In the genomic region with DNA sequence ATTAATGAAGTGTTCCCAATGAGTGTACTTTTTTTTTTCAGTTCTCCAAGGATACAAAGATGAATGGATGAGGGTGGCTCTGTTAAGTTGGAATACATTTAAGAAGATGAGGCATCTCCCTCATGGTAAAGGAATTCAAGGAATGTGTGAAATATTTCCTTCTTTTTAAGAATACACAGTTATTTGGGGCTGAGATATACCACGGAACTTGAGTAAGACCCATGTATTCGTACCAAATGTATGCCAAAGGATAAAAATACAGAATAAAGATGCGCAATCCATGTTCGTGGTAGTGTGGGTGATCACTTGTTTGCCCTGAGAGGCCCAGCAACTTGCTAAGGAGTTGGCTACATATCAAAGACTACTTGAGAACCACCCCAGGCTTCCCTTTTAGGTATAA, we compare ENCODE assay signal across 1 cellular context.
TF ChIP-seq lines count a peak whose summit lies in the region.

No MANE protein-coding gene starts in this region.

TF ChIP-seq in GM23338, 12 proteins besides CTCF, POLR2A, EP300 and RAD21 (continued from another document):
- TF ChIP-seq REST (IDR thresholded peaks at IDR 0.05; ENCODE audit: unreplicated experiment) (no peak), CREB1 (CRISPR knock-in tag; IDR thresholded peaks at IDR 0.05; ENCODE audit: low read depth) (no peak)
